In the genomic region with DNA sequence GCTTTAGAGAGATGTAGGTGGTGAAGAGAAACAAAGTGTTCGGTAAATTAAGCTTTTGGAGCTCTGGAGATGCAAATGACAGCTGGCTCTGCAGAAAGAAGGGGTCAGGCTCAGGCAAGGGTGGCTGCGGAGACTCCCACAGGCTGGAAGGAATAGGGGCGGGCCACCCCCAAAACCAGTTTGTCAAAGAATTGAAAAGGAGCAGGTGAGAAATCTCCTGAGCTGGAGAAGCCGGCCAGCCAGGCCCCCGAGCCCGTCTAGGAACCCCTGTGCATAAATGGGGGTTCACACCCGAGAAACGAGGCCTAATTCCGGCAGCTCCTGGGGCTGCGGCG, we compare ENCODE assay signal across 8 cellular contexts. TPM values are rescaled to one million over a fixed set of nuclear protein-coding genes. Genes with fewer than 3 reads are reported as not detected.
DNase-seq lines count a peak whose midpoint lies in the region; ATAC-seq and TF ChIP-seq lines count a peak whose summit lies in the region.

No MANE protein-coding gene starts in this region.

- H2AFZ ChIP-seq in osteoblast (ENCODE audit: low read length): peak overlapping the region; percentile 92

- peaks cover 15% of the 10 kb centered on the region for H3K4me1 Mint-ChIP-seq in WTC11

- no peak for TF ChIP-seq CTCF in WTC11 (IDR thresholded peaks at IDR 0.05)
- no peak for TF ChIP-seq CTCF in fibroblast of the aortic adventitia (IDR thresholded peaks at IDR 0.05; ENCODE audit: insufficient read depth, low read length)
- no peak for TF ChIP-seq CTCF in osteoblast (IDR thresholded peaks at IDR 0.05; ENCODE audit: extremely low read depth, low read depth, low read length)

- peak overlapping the region; percentile 95 for H3K27ac Mint-ChIP-seq in WTC11

- no peaks in the 10 kb centered on the region for H3K27me3 ChIP-seq in osteoblast (ENCODE audit: insufficient read depth, low read length)

- DNase-seq in stimulated activated CD4-positive, alpha-beta T cell treated with anti-CD3 and anti-CD28 coated beads, Interleukin-1b, Interleukin-23, amount 100 ng/mL, for 48 hours: peak; percentile 17
- no peak for DNase-seq in stimulated activated CD4-positive, alpha-beta T cell treated with anti-CD3 and anti-CD28 coated beads, Interleukin-12 subunit alpha, Interleukin-12 subunit beta, amount 100 ng/mL, for 4 hours
- DNase-seq in WTC11 (ENCODE audit: low spot score): peak; percentile 14
- DNase-seq in fibroblast of the aortic adventitia (ENCODE audit: low read depth): peak; percentile 9
- DNase-seq in osteoblast (ENCODE audit: insufficient read length, low spot score, missing footprints): no peak
- DNase-seq in NCI-H226: no peak
- DNase-seq in NCI-H2196 treated with DMSO at 0.1 percent for 48 hours (lab: John Stamatoyannopoulos, UW; ENCODE audit: unreplicated experiment): no peak

- CTCF ChIA-PET in WTC11 (lab: Charles Lee): no interaction called here

- H3K9me3 Mint-ChIP-seq in WTC11: peaks cover 9% of the 10 kb centered on the region

- peak overlapping the region; percentile 97 for H3K4me3 Mint-ChIP-seq in WTC11

- H3K4me3 ChIP-seq in fibroblast of the aortic adventitia (ENCODE audit: low read depth, low read length) (peak overlapping the region; percentile 88), osteoblast (ENCODE audit: insufficient read depth, low read length) (peak overlapping the region; percentile 98)

- POLR2A ChIA-PET in WTC11 (lab: Charles Lee): interaction anchor here (1.1 kb wide), 1 partner anchor 13 kb away, joined by 5 read pairs; the partner anchor contains the start of gene WDR7

- peaks cover 16% of the 10 kb centered on the region for H3K4me1 ChIP-seq in osteoblast (ENCODE audit: insufficient read depth, low read length)

- peaks cover 55% of the 10 kb centered on the region for H3K79me2 ChIP-seq in osteoblast (ENCODE audit: insufficient read depth, low read length)

- H3K27ac ChIP-seq in osteoblast (ENCODE audit: low read depth, low read length): peak overlapping the region; percentile 96

- peaks cover 15% of the 10 kb centered on the region for H3K36me3 Mint-ChIP-seq in WTC11

- peak overlapping the region; percentile 87 for H3K4me2 ChIP-seq in osteoblast (ENCODE audit: insufficient read depth, low read length)

- no peaks in the 10 kb centered on the region for H3K9me3 ChIP-seq in osteoblast (ENCODE audit: low read depth, low read length)

- H3K27me3 Mint-ChIP-seq in WTC11 (ENCODE audit: low read depth): peaks cover 4% of the 10 kb centered on the region; the same call in 1 of the 2 replicates

- ATAC-seq in HG03095 (IDR thresholded peaks at IDR 0.05; ENCODE audit: unreplicated experiment) (peak; percentile 14), WTC11 (peak; percentile 4)

- H4K20me1 ChIP-seq in osteoblast (ENCODE audit: insufficient read depth, low read length): peaks cover 29% of the 10 kb centered on the region

- H3K36me3 ChIP-seq in osteoblast (ENCODE audit: insufficient read depth, low read length): peaks cover 6% of the 10 kb centered on the region

TF ChIP-seq in WTC11, 78 proteins besides CTCF, POLR2A, EP300 and RAD21:
- TF ChIP-seq, protein P1, sequence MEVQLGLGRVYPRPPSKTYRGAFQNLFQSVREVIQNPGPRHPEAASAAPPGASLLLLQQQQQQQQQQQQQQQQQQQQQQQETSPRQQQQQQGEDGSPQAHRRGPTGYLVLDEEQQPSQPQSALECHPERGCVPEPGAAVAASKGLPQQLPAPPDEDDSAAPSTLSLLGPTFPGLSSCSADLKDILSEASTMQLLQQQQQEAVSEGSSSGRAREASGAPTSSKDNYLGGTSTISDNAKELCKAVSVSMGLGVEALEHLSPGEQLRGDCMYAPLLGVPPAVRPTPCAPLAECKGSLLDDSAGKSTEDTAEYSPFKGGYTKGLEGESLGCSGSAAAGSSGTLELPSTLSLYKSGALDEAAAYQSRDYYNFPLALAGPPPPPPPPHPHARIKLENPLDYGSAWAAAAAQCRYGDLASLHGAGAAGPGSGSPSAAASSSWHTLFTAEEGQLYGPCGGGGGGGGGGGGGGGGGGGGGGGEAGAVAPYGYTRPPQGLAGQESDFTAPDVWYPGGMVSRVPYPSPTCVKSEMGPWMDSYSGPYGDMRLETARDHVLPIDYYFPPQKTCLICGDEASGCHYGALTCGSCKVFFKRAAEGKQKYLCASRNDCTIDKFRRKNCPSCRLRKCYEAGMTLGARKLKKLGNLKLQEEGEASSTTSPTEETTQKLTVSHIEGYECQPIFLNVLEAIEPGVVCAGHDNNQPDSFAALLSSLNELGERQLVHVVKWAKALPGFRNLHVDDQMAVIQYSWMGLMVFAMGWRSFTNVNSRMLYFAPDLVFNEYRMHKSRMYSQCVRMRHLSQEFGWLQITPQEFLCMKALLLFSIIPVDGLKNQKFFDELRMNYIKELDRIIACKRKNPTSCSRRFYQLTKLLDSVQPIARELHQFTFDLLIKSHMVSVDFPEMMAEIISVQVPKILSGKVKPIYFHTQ (CRISPR knock-in tag; IDR thresholded peaks at IDR 0.05): no peak
- 0 out of 2 replicates have a peak, but pooled peaks have one; percentile 11 for TF ChIP-seq PREB (CRISPR knock-in tag; IDR thresholded peaks at IDR 0.05; ENCODE audit: borderline replicate concordance)

RNA-seq across cellular contexts. Expression of gene TXNL1, which starts 0.5 kb away (rescaled TPM):
- total RNA-seq in WTC11 (2021): 72.8 to 77.3 TPM (median 74.5 TPM) in 3 replicates
- 30.2 and 68.3 TPM in 2 replicates for total RNA-seq in fibroblast of the aortic adventitia (ENCODE audit: low replicate concordance)
- 32.9 and 47.7 TPM in 2 replicates for total RNA-seq in osteoblast

RNA-seq across cellular contexts. Expression of gene WDR7, which starts 13.3 kb away (rescaled TPM):
- total RNA-seq in WTC11 (2021) (10.1 to 12.2 TPM (median 11.7 TPM) in 3 replicates), fibroblast of the aortic adventitia (ENCODE audit: low replicate concordance) (24.0 and 26.7 TPM in 2 replicates), osteoblast (23.2 and 29.2 TPM in 2 replicates)

Comparison
In these comparisons a context has a peak if more than half of its experiments do, and no peak if none do; other contexts are left out.
1. DNase-seq: peak in stimulated activated CD4-positive, alpha-beta T cell treated with anti-CD3 and anti-CD28 coated beads, Interleukin-1b, Interleukin-23, amount 100 ng/mL, for 48 hours (single experiment), WTC11 (single experiment) and fibroblast of the aortic adventitia (single experiment); none in stimulated activated CD4-positive, alpha-beta T cell treated with anti-CD3 and anti-CD28 coated beads, Interleukin-12 subunit alpha, Interleukin-12 subunit beta, amount 100 ng/mL, for 4 hours (single experiment), osteoblast (single experiment), NCI-H226 (single experiment) and NCI-H2196 treated with DMSO at 0.1 percent for 48 hours (single experiment).